In the genomic region with DNA sequence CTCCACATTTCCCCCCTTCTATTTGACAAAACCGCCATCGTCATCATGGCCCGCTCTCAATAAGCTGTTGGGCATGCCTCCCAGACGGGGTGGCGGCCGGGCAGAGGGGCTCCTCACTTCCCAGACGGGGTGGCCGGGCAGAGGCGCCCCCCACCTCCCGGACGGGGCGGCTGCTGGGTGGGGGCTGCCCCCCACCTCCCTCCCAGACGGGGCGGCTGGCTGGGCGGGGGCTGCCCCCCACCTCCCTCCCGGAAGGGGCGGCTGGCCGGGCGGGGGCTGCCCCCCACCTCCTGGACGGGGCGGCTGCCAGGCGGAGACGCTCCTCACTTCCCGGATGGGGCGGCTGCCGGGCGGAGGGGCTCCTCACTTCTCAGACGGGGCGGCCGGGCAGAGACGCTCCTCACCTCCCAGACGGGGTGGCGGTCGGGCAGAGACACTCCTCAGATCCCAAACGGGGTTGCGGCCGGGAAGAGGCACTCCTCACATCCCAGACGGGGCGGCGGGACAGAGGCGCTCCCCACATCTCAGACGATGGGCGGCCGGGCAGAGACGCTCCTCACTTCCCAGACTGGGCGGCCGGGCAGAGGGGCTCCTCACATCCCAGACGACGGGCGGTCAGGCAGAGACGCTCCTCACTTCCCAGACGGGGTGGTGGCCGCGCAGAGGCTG, we compare ENCODE assay signal across 2 cellular contexts. TPM values are rescaled to one million over a fixed set of nuclear protein-coding genes. Genes with fewer than 3 reads are reported as not detected.
"Had no signal": no experiment of that assay in that cellular context is flagged by ENCODE, and none has a peak within 500 bp of the region (broad histone marks: within the 10 kb centered on the region; RNA-seq: fewer than 3 reads in every experiment).

No MANE protein-coding gene starts in this region.

RNA-seq across cellular contexts. Expression of gene TIGD4, which starts 14.3 kb away (rescaled TPM):
- total RNA-seq: ascending aorta had no signal
- polyA plus RNA-seq: aorta had no signal
